In the genomic region with DNA sequence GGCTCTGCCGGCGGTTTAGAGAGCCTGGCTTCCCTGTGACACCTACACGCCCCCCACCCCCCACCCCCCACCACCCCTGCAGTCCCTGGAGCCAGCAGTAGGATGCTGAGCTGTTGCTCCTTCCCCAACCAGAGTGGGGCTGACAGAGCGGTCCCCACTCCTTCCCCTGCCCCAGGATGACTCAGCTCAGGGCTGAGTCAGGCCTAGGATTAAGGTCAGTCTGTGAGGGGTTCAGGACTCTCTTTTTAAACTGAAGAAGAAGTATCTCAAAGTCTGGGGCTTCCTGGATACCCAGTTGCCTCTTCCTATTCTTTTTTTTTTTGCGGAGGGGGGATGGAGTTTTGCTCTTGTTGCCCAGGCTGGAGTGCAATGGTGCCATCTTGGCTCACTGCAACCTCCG, we compare ENCODE assay signal across 23 cellular contexts. TPM values are rescaled to one million over a fixed set of nuclear protein-coding genes. Genes with fewer than 3 reads are reported as not detected.
DNase-seq lines count a peak whose midpoint lies in the region; ATAC-seq and TF ChIP-seq lines count a peak whose summit lies in the region.
"Had no signal": no experiment of that assay in that cellular context is flagged by ENCODE, and none has a peak within 500 bp of the region (broad histone marks: within the 10 kb centered on the region; RNA-seq: fewer than 3 reads in every experiment).

No MANE protein-coding gene starts in this region.

- WGBS in IMR-90 (ENCODE audit: extremely low coverage in 2 of 2, insufficient read length in 1 of 2), 2 experiments = no CpG with 5 or more reads among the region's 6 CpGs
- 70% methylated on average over 5 of the region's 6 CpGs for WGBS in SK-N-SH (ENCODE audit: low lambda C conversion rate)

- DNase-seq in GM03348 (ENCODE audit: low spot score) = peak; percentile 63
- peak; percentile 15 for DNase-seq in IMR-90
- DNase-seq in SK-N-SH = no peak
- DNase-seq in osteoblast (ENCODE audit: insufficient read length, low spot score, missing footprints) = peak; percentile 96
- DNase-seq in osteocyte (ENCODE audit: extremely low spot score, unreplicated experiment) = no peak
- no peak for DNase-seq in midbrain (lab: John Stamatoyannopoulos, UW)
- no peak for DNase-seq in CD14-positive monocyte (ENCODE audit: low spot score)
- DNase-seq: activated CD4-positive, CD25-positive, alpha-beta regulatory T cell; amygdala; cerebellar nuclear complex; effector CD4-positive, alpha-beta T cell; GDM1; heart right ventricle; immature natural killer cell; NCI-H2081; T-helper 2 cell had no signal

- H3K14ac ChIP-seq in IMR-90 (replicated peaks; ENCODE audit: low read depth, low read length) = no peak overlapping the region

- intact Hi-C loops in IMR-90 (cut with micrococcal nuclease) = no loop called here
- intact Hi-C loops in CD14-positive monocyte (cut with micrococcal nuclease) = no loop called here

- no peak overlapping the region for H3K4me3 Mint-ChIP-seq in osteocyte (ENCODE audit: unreplicated experiment)
- no peak overlapping the region for H3K4me3 Mint-ChIP-seq in CD14-positive monocyte
- H3K4me3 Mint-ChIP-seq: immature natural killer cell had no signal

- BruUV-seq in IMR-90 (replicated peaks; lab: Mats Ljungman, UMichigan) = no TSS peak

- H3K9me3 ChIP-seq in IMR-90 (ENCODE audit: control insufficient read depth, insufficient read depth, low read length) (no peaks in the 10 kb centered on the region), SK-N-SH (no peaks in the 10 kb centered on the region), osteoblast (ENCODE audit: low read depth, low read length) (no peaks in the 10 kb centered on the region)
- H3K9me3 ChIP-seq: heart right ventricle had no signal

- H3K4me3 ChIP-seq in IMR-90 (ENCODE audit: insufficient read depth, low read depth, low read length) = no peak overlapping the region
- no peak overlapping the region for H3K4me3 ChIP-seq in SK-N-SH (ENCODE audit: low read depth in 2 of 2, low read length in 1 of 2)
- no peak overlapping the region for H3K4me3 ChIP-seq in osteoblast (ENCODE audit: insufficient read depth, low read length)
- H3K4me3 ChIP-seq: GM12878, heart right ventricle had no signal

- POLR2A ChIA-PET in IMR-90 (lab: Charles Lee; ENCODE audit: unreplicated experiment) = no interaction called here
- POLR2A ChIA-PET in SK-N-SH (lab: Yijun Ruan, JAX) = no interaction called here

- H2AK9ac ChIP-seq in IMR-90 (replicated peaks; ENCODE audit: low read depth, low read length, poor library complexity) = no peak overlapping the region

- H3K36me3 Mint-ChIP-seq in osteocyte (ENCODE audit: unreplicated experiment) (no peaks in the 10 kb centered on the region), CD14-positive monocyte (no peaks in the 10 kb centered on the region)
- H3K36me3 Mint-ChIP-seq: immature natural killer cell had no signal

- no peaks in the 10 kb centered on the region for H3K9me1 ChIP-seq in IMR-90 (ENCODE audit: insufficient read depth, low read length)

- no peaks in the 10 kb centered on the region for H3K79me1 ChIP-seq in IMR-90 (ENCODE audit: low read depth in 1 of 2, low read length in 2 of 2)

- H3K79me2 ChIP-seq in SK-N-SH (ENCODE audit: insufficient read depth) = no peaks in the 10 kb centered on the region
- H3K79me2 ChIP-seq in osteoblast (ENCODE audit: insufficient read depth, low read length) = no peaks in the 10 kb centered on the region

- H2BK15ac ChIP-seq in IMR-90 (ENCODE audit: low read depth, low read length) = no peak overlapping the region

- TF ChIP-seq POLR2A in IMR-90 (IDR thresholded peaks at IDR 0.05; ENCODE audit: low read depth, low read length) = no peak

- H3K4me2 ChIP-seq in IMR-90 (ENCODE audit: low read depth, low read length) = no peak overlapping the region
- no peak overlapping the region for H3K4me2 ChIP-seq in SK-N-SH
- no peak overlapping the region for H3K4me2 ChIP-seq in osteoblast (ENCODE audit: insufficient read depth, low read length)

- no peaks in the 10 kb centered on the region for H4K20me1 ChIP-seq in IMR-90 (ENCODE audit: insufficient read depth, low read length)
- no peaks in the 10 kb centered on the region for H4K20me1 ChIP-seq in SK-N-SH (ENCODE audit: insufficient read depth)
- H4K20me1 ChIP-seq in osteoblast (ENCODE audit: insufficient read depth, low read length) = no peaks in the 10 kb centered on the region

- H2AFZ ChIP-seq in IMR-90 (replicated peaks; ENCODE audit: low read length, poor library complexity) (no peak overlapping the region), SK-N-SH (ENCODE audit: low read depth) (no peak overlapping the region), osteoblast (ENCODE audit: low read length) (no peak overlapping the region)

- no peak overlapping the region for H3K27ac Mint-ChIP-seq in osteocyte (ENCODE audit: unreplicated experiment)
- H3K27ac Mint-ChIP-seq in CD14-positive monocyte = no peak overlapping the region
- H3K27ac Mint-ChIP-seq: immature natural killer cell had no signal

- no peak overlapping the region for H2BK5ac ChIP-seq in IMR-90 (ENCODE audit: low read depth, low read length, poor library complexity, severe bottlenecking)

- H3F3A ChIP-seq in SK-N-SH (replicated peaks; ENCODE audit: insufficient read depth) = no peaks in the 10 kb centered on the region

- H3K4me1 Mint-ChIP-seq in osteocyte (ENCODE audit: unreplicated experiment) (no peaks in the 10 kb centered on the region), CD14-positive monocyte (no peaks in the 10 kb centered on the region)
- H3K4me1 Mint-ChIP-seq: immature natural killer cell had no signal

- TF ChIP-seq CTCF in IMR-90 (conservative IDR thresholded peaks at IDR 0.05; ENCODE audit: low read depth, low read length) (no peak), SK-N-SH (IDR thresholded peaks at IDR 0.05) (no peak), osteoblast (IDR thresholded peaks at IDR 0.05; ENCODE audit: extremely low read depth, low read depth, low read length) (no peak), osteocyte (IDR thresholded peaks at IDR 0.05) (no peak), CD14-positive monocyte (IDR thresholded peaks at IDR 0.05) (no peak)

- H3K9me3 Mint-ChIP-seq in osteocyte (ENCODE audit: unreplicated experiment) (no peaks in the 10 kb centered on the region), CD14-positive monocyte (no peaks in the 10 kb centered on the region)
- H3K9me3 Mint-ChIP-seq: immature natural killer cell had no signal

- no peak for TF ChIP-seq RAD21 in IMR-90 (IDR thresholded peaks at IDR 0.05; ENCODE audit: low read length)
- TF ChIP-seq RAD21 in SK-N-SH (IDR thresholded peaks at IDR 0.05; ENCODE audit: low read length) = no peak

- H3K18ac ChIP-seq in IMR-90 (ENCODE audit: low read depth, low read length) = no peak overlapping the region

- in situ Hi-C loops in IMR-90 (cut with MboI; ENCODE audit: low sequenced_read_pairs) = no loop called here

- ATAC-seq in IMR-90 (ENCODE audit: low read depth) = peak; percentile 82; the same call in 1 of the 2 replicates
- ATAC-seq: GM12878, heart right ventricle had no signal

- no peak overlapping the region for H3K4ac ChIP-seq in IMR-90 (ENCODE audit: low read depth, low read length)

- no peak overlapping the region for H3K56ac ChIP-seq in IMR-90 (ENCODE audit: extremely low read depth, insufficient read depth, low read length)

- H3K36me3 ChIP-seq in IMR-90 (ENCODE audit: control insufficient read depth, insufficient read depth, low read length) (no peaks in the 10 kb centered on the region), SK-N-SH (replicated peaks in 1 of 2; ENCODE audit: control insufficient read depth in 1 of 2, insufficient read depth in 2 of 2, low read length in 1 of 2) (no peaks in the 10 kb centered on the region), osteoblast (ENCODE audit: insufficient read depth, low read length) (no peaks in the 10 kb centered on the region)
- H3K36me3 ChIP-seq: heart right ventricle had no signal

- peaks cover 21% of the 10 kb centered on the region for H3K27me3 ChIP-seq in IMR-90 (ENCODE audit: control insufficient read depth, insufficient read depth, low read length)
- no peaks in the 10 kb centered on the region for H3K27me3 ChIP-seq in SK-N-SH (ENCODE audit: insufficient read depth)
- H3K27me3 ChIP-seq in osteoblast (ENCODE audit: insufficient read depth, low read length) = peaks cover 5% of the 10 kb centered on the region

- dilution Hi-C loops in IMR-90 (cut with HindIII; ENCODE audit: low sequenced_read_pairs, unreplicated experiment) = no loop called here

- no peak overlapping the region for H2BK120ac ChIP-seq in IMR-90 (ENCODE audit: low read depth, low read length)

- no peak overlapping the region for H4K5ac ChIP-seq in IMR-90 (ENCODE audit: low read depth, low read length)

- CTCF ChIA-PET in IMR-90 (lab: Yijun Ruan, JAX) = no interaction called here
- CTCF ChIA-PET in SK-N-SH (lab: Yijun Ruan, JAX) = interaction anchor here (1.2 to 3.0 kb wide), 2 partner anchors 24 to 32 kb away, joined by 3 to 13 read pairs; no protein-coding TSS in a partner anchor

- H2BK20ac ChIP-seq in IMR-90 (ENCODE audit: low read depth, low read length) = no peak overlapping the region

- H3K27ac ChIP-seq in IMR-90 (ENCODE audit: insufficient read depth, low read length) (no peak overlapping the region), SK-N-SH (ENCODE audit: low read depth in 2 of 2, low read length in 1 of 2) (no peak overlapping the region), osteoblast (ENCODE audit: low read depth, low read length) (no peak overlapping the region)
- H3K27ac ChIP-seq: heart right ventricle had no signal

- H4K8ac ChIP-seq in IMR-90 (ENCODE audit: low read depth in 2 of 2, low read length in 2 of 2) = no peak overlapping the region

- H3K23ac ChIP-seq in IMR-90 (ENCODE audit: low read depth, low read length) = no peak overlapping the region

- no peak overlapping the region for H2AK5ac ChIP-seq in IMR-90 (ENCODE audit: low read depth, low read length)

- H3K27me3 Mint-ChIP-seq in osteocyte (ENCODE audit: unreplicated experiment) (peaks cover 9% of the 10 kb centered on the region), CD14-positive monocyte (ENCODE audit: low read depth in 3 of 3) (peaks cover 5 to 13% (median 6%) of the 10 kb centered on the region in 3 donors)

- TF ChIP-seq EP300 in SK-N-SH (IDR thresholded peaks at IDR 0.05; ENCODE audit: borderline replicate concordance in 1 of 2, low read depth in 1 of 2, low read length in 1 of 2) = no peak

- H3K9me2 ChIP-seq in SK-N-SH = no peaks in the 10 kb centered on the region

- H3K9ac ChIP-seq in IMR-90 (ENCODE audit: low read depth, low read length) (no peak overlapping the region), SK-N-SH (no peak overlapping the region)

- H4K91ac ChIP-seq in IMR-90 (ENCODE audit: insufficient read depth, low read depth, low read length) = no peak overlapping the region

- H3K4me1 ChIP-seq in IMR-90 (ENCODE audit: control insufficient read depth, insufficient read depth, low read length) = no peaks in the 10 kb centered on the region
- H3K4me1 ChIP-seq in SK-N-SH (ENCODE audit: control insufficient read depth in 1 of 2, insufficient read depth in 2 of 2, low read depth in 1 of 2, low read length in 1 of 2) = no peaks in the 10 kb centered on the region
- H3K4me1 ChIP-seq in osteoblast (ENCODE audit: insufficient read depth, low read length) = peaks cover 4% of the 10 kb centered on the region
- H3K4me1 ChIP-seq: heart right ventricle had no signal

RNA-seq across cellular contexts. Expression of a gene that starts 19.1 kb away (rescaled TPM):
- total RNA-seq in IMR-90 (2012; rRNA removed) (not detected in 2 replicates), osteoblast (not detected in 2 replicates), osteocyte (not detected in 2 replicates)
- polyA plus RNA-seq in IMR-90 (2012; rRNA removed) (not detected in 2 replicates), SK-N-SH (2012; rRNA removed) (not detected in 2 replicates), CD14-positive monocyte (not detected)
- polyA plus RNA-seq in IMR-90 (2012; cell fraction: cytosol; rRNA removed) = not detected in 2 replicates
- polyA plus RNA-seq in IMR-90 (2012; cell fraction: nucleus; rRNA removed; ENCODE audit: low replicate concordance) = not detected in 2 replicates
- 0.01 TPM in 1 of 2 replicates, not detected in the other for polyA plus RNA-seq in SK-N-SH (2012; cell fraction: cytosol; rRNA removed)
- not detected in 2 replicates for polyA plus RNA-seq in SK-N-SH (2012; cell fraction: nucleus; rRNA removed)
- total RNA-seq: activated CD8-positive, alpha-beta memory T cell treated with anti-CD3 and anti-CD28 coated beads for 36 hours; GM12878; heart right ventricle; NCI-H460; omental fat pad; temporal lobe had no signal
- polyA plus RNA-seq: BJ, heart right ventricle, immature natural killer cell had no signal

RNA-seq across cellular contexts. Expression of a gene that starts 42.7 kb away (rescaled TPM):
- total RNA-seq in IMR-90 (2012; rRNA removed) (not detected in 2 replicates), osteoblast (not detected in 2 replicates), osteocyte (not detected in 2 replicates)
- polyA plus RNA-seq in IMR-90 (2012; rRNA removed) (not detected in 2 replicates), SK-N-SH (2012; rRNA removed) (not detected in 2 replicates), CD14-positive monocyte (not detected)
- not detected in 2 replicates for polyA plus RNA-seq in IMR-90 (2012; cell fraction: cytosol; rRNA removed)
- not detected in 2 replicates for polyA plus RNA-seq in IMR-90 (2012; cell fraction: nucleus; rRNA removed; ENCODE audit: low replicate concordance)
- polyA plus RNA-seq in SK-N-SH (2012; cell fraction: cytosol; rRNA removed) = not detected in 2 replicates
- polyA plus RNA-seq in SK-N-SH (2012; cell fraction: nucleus; rRNA removed) = not detected in 2 replicates
- total RNA-seq: activated CD8-positive, alpha-beta memory T cell treated with anti-CD3 and anti-CD28 coated beads for 36 hours; GM12878; heart right ventricle; lower leg skin; NCI-H460; omental fat pad; temporal lobe had no signal
- polyA plus RNA-seq: BJ, GM12878, heart right ventricle, immature natural killer cell had no signal

Comparison
In these comparisons a context has a peak if more than half of its experiments do, and no peak if none do; other contexts are left out.
1. DNase-seq: peak in GM03348 (single experiment), IMR-90 (single experiment) and osteoblast (single experiment); none in SK-N-SH (single experiment), osteocyte (single experiment), midbrain (single experiment) and CD14-positive monocyte (single experiment).